8 cellular contexts compared by ENCODE assay signal in genomic region chr17:4498461-4499397, GRCh38. TPM values are rescaled to one million over a fixed set of nuclear protein-coding genes. Genes with fewer than 3 reads are reported as not detected.
DNase-seq lines count a peak whose midpoint lies in the region; ATAC-seq and TF ChIP-seq lines count a peak whose summit lies in the region.

Gene SPNS2 (plus strand): TSS chr17:4498881. CDS start chr17:4499048, 167 bp downstream.

- peaks cover 0 to 58% (median 18%) of the 10 kb centered on the region in 11 experiments; a peak in 11 of 22 replicates for H4K20me1 ChIP-seq in BLaER1 treated with 17β-estradiol and CSF1 and Interleukin-3, amounts not matched to agents 10 nM and 100 nM

- TF ChIP-seq CTCF in lower lobe of right lung (IDR thresholded peaks at IDR 0.05), result no peak

- ATAC-seq in GM21619 (IDR thresholded peaks at IDR 0.05; ENCODE audit: unreplicated experiment) (peak; percentile 48), lower lobe of right lung (peak; percentile 88 to 91)

- DNase-seq in NCI-H2171 (lab: John Stamatoyannopoulos, UW), result peak; percentile 73
- DNase-seq in activated CD8-positive, alpha-beta memory T cell treated with anti-CD3 and anti-CD28 coated beads for 1 hour (ENCODE audit: extremely low read depth in 1 of 2, low read depth in 1 of 2), result peak; percentile 14 to 50
- DNase-seq in effector CD8-positive, alpha-beta T cell (lab: John Stamatoyannopoulos, UW), result peak; percentile 53
- peak; percentile 77 for DNase-seq in lower lobe of right lung
- peak; percentile 61 to 71 for DNase-seq in stimulated activated CD4-positive, alpha-beta T cell treated with anti-CD3 and anti-CD28 coated beads, Interleukin-4, amount 100 ng/mL, for 4 hours
- DNase-seq in cortex of kidney (lab: John Stamatoyannopoulos, UW), result no peak

- intact Hi-C loops in lower lobe of right lung (cut with DNase I), result no loop called here

- H3K27me3 ChIP-seq in BLaER1 treated with 17β-estradiol and CSF1 and Interleukin-3, amounts not matched to agents 10 nM and 100 nM, result peaks cover 0 to 40% (median 0%) of the 10 kb centered on the region in 11 experiments; a peak in 10 of 22 replicates
- peaks cover 23% of the 10 kb centered on the region for H3K27me3 ChIP-seq in lower lobe of right lung (ENCODE audit: low read depth)

- peaks cover 33 to 77% (median 66%) of the 10 kb centered on the region in 10 experiments for H3K4me1 ChIP-seq in BLaER1 treated with 17β-estradiol and CSF1 and Interleukin-3, amounts not matched to agents 10 nM and 100 nM
- peaks cover 53% of the 10 kb centered on the region for H3K4me1 ChIP-seq in lower lobe of right lung

- no peaks in the 10 kb centered on the region for H3K36me3 ChIP-seq in BLaER1 treated with 17β-estradiol and CSF1 and Interleukin-3, amounts not matched to agents 10 nM and 100 nM
- H3K36me3 ChIP-seq in lower lobe of right lung, result no peaks in the 10 kb centered on the region

- peak within 1 kb of the TSS in 7 of 11 experiments; percentile 15 to 73 (median 53); a peak in 12 of 22 replicates for H3K27ac ChIP-seq in BLaER1 treated with 17β-estradiol and CSF1 and Interleukin-3, amounts not matched to agents 10 nM and 100 nM
- H3K27ac ChIP-seq in lower lobe of right lung, result peak within 1 kb of the TSS; percentile 68

- H3K4me2 ChIP-seq in BLaER1 treated with 17β-estradiol and CSF1 and Interleukin-3, amounts not matched to agents 10 nM and 100 nM, result peak within 1 kb of the TSS; percentile 73 to 98 (median 92)

- H3K4me3 ChIP-seq in BLaER1 treated with 17β-estradiol and CSF1 and Interleukin-3, amounts not matched to agents 10 nM and 100 nM, result peak within 1 kb of the TSS; percentile 41 to 72 (median 62)
- H3K4me3 ChIP-seq in lower lobe of right lung, result peak within 1 kb of the TSS; percentile 61

- peak within 1 kb of the TSS in 10 of 11 experiments; percentile 21 to 78 (median 66); a peak in 19 of 22 replicates for H3K9ac ChIP-seq in BLaER1 treated with 17β-estradiol and CSF1 and Interleukin-3, amounts not matched to agents 10 nM and 100 nM

- H3K9me3 ChIP-seq in BLaER1 treated with 17β-estradiol and CSF1 and Interleukin-3, amounts not matched to agents 10 nM and 100 nM (replicated peaks in 1 of 11), result no peaks in the 10 kb centered on the region
- H3K9me3 ChIP-seq in lower lobe of right lung, result no peaks in the 10 kb centered on the region

RNA-seq across cellular contexts. Expression of gene SPNS2, which starts in this region (rescaled TPM):
- 42.0 TPM for total RNA-seq in lower lobe of right lung
